11 cellular contexts compared by ENCODE assay signal in the genomic region with DNA sequence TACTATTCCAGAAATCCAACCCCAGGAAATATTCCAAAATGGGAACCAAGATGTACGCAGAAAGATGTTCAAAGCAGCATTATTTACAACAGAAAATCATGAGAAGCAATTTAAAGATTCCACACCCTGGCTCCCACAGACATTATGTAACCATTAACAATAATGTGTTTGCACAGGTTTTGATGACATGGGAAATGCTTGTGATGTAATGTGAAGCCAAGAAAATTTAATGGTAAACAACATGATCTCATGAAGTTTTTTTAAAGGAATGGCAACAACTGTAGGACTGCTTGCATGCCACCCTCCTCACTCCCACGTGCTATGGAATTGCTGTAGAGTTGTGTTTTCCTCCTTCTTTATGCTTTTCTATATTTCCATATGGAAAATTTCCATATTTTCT.
"Had no signal": no experiment of that assay in that cellular context is flagged by ENCODE, and none has a peak within 500 bp of the region (broad histone marks: within the 10 kb centered on the region; RNA-seq: fewer than 3 reads in every experiment).

No MANE protein-coding gene starts in this region.

- H3K4me1 ChIP-seq: uterus had no signal

- H3K27ac ChIP-seq: dorsolateral prefrontal cortex, heart right ventricle, uterus had no signal

- H3K9me3 ChIP-seq: heart right ventricle, uterus had no signal

- DNase-seq: activated effector memory CD4-positive, alpha-beta T cell treated with Interleukin-2 at 50 U/mL for 16 hours; activated T-cell treated with anti-CD3 and anti-CD28 coated beads, Interleukin-2, amount 50 U/mL, for 1 hour; amygdala; dorsolateral prefrontal cortex; heart right ventricle; mesendoderm; stimulated activated CD4-positive, alpha-beta T cell treated with anti-CD3 and anti-CD28 coated beads, Interleukin-15, amount 100 ng/mL, for 24 hours; stimulated activated CD4-positive, alpha-beta T cell treated with anti-CD3 and anti-CD28 coated beads, Interleukin-4, amount 100 ng/mL, for 24 hours; stimulated activated naive CD8-positive, alpha-beta T cell treated with anti-CD3 and anti-CD28 coated beads, Interleukin-15, amount 100 ng/mL, for 72 hours; T-helper 2 cell; uterus had no signal

- H3K27me3 ChIP-seq: dorsolateral prefrontal cortex, heart right ventricle, uterus had no signal

- H3K36me3 ChIP-seq: heart right ventricle, uterus had no signal

- H3K4me3 ChIP-seq: dorsolateral prefrontal cortex, heart right ventricle, uterus had no signal
